Comparison of ENCODE assay signal across 8 cellular contexts in the genomic region with DNA sequence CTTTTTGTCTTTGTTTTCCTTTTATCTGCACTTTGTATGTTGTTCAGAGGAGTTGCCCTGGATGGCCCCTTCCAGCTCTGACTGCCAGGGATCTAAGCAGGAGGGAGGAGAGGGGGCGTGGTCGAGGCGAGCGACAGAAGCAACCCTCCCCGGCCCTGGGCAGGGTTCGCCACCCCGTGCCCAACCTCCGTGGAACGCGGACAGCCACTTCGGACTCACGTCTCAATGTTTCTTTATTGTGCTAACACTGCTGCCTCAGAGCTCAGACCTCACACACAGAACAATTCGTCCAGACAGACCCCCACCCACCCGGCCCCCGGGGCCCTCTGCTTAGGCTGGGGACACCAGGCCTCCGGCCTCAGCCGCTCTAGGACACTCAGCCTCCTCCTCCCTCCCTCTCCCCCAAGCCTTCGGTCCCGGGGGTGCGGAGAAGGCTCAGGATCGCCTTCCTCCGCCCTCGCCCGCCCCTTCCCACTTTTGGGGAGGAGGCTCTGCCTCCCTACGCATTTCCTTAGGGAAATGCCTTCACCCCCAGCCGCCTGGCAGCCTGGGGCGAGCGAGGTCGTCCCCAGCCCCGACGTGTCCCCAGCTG. TPM values are rescaled to one million over a fixed set of nuclear protein-coding genes. Genes with fewer than 3 reads are reported as not detected.
A peak's percentile ranks its signal among the peaks of the same experiment; 100 is the strongest.
DNase-seq lines count a peak whose midpoint lies in the region; ATAC-seq and TF ChIP-seq lines count a peak whose summit lies in the region.

No MANE protein-coding gene starts in this region.

- TF ChIP-seq CTCF in VCaP (conservative IDR thresholded peaks at IDR 0.05) = 0 out of 2 replicates have a peak, but pooled peaks have one; percentile 9
- TF ChIP-seq CTCF in right lobe of liver (IDR thresholded peaks at IDR 0.05) = no peak

- no peaks in the 10 kb centered on the region for H3K36me3 Mint-ChIP-seq in stimulated activated naive B cell treated with anti-CD40 and anti-IgM and Interleukin-4, amounts not matched to agents 10 μg/mL and 1 μg/mL and 100 μg/mL, for 72 hours

- under 1% methylated on average over 17 of the region's 31 CpGs for WGBS in right lobe of liver (ENCODE audit: insufficient coverage, low coverage, low lambda C conversion rate, missing lambda C conversion rate)

- H3K27me3 ChIP-seq in effector memory CD4-positive, alpha-beta T cell (replicated peaks; ENCODE audit: control insufficient read depth, insufficient read depth, low read length, poor library complexity, severe bottlenecking) = no peaks in the 10 kb centered on the region
- H3K27me3 ChIP-seq in right lobe of liver (no peaks in the 10 kb centered on the region), SJCRH30 (no peaks in the 10 kb centered on the region)

- H3K4me3 ChIP-seq in effector memory CD4-positive, alpha-beta T cell (ENCODE audit: insufficient read depth, low read depth, low read length, poor library complexity, severe bottlenecking) = peak overlapping the region; percentile 76
- H3K4me3 ChIP-seq in right lobe of liver (peak overlapping the region; percentile 38 to 54 (median 48)), SJCRH30 (no peak overlapping the region)

- DNase-seq in DMS53 (lab: John Stamatoyannopoulos, UW) = peak; percentile 89
- peak; percentile 67 for DNase-seq in HK-2 (ENCODE audit: unreplicated experiment)
- no peak for DNase-seq in effector memory CD4-positive, alpha-beta T cell
- DNase-seq in right lobe of liver = peak; percentile 59 to 72 (median 64)
- no peak for DNase-seq in stimulated activated naive B cell treated with anti-CD40 and anti-IgM and Interleukin-4, amounts not matched to agents 10 μg/mL and 1 μg/mL and 100 μg/mL, for 72 hours
- DNase-seq in SJCRH30 = no peak
- no peak for DNase-seq in MV-4-11 (lab: John Stamatoyannopoulos, UW)

- no peaks in the 10 kb centered on the region for H3K9me3 Mint-ChIP-seq in stimulated activated naive B cell treated with anti-CD40 and anti-IgM and Interleukin-4, amounts not matched to agents 10 μg/mL and 1 μg/mL and 100 μg/mL, for 72 hours

- peak overlapping the region; percentile 70 to 84 for H3K4me3 Mint-ChIP-seq in stimulated activated naive B cell treated with anti-CD40 and anti-IgM and Interleukin-4, amounts not matched to agents 10 μg/mL and 1 μg/mL and 100 μg/mL, for 72 hours

- intact Hi-C loops in right lobe of liver (cut with DNase I) = no loop called here

- no peaks in the 10 kb centered on the region for H3K36me3 ChIP-seq in effector memory CD4-positive, alpha-beta T cell (ENCODE audit: control insufficient read depth, insufficient read depth, low read length)
- no peaks in the 10 kb centered on the region for H3K36me3 ChIP-seq in right lobe of liver
- H3K36me3 ChIP-seq in SJCRH30 = no peaks in the 10 kb centered on the region

- peaks cover 9 to 13% of the 10 kb centered on the region in 2 donors for H3K4me1 Mint-ChIP-seq in stimulated activated naive B cell treated with anti-CD40 and anti-IgM and Interleukin-4, amounts not matched to agents 10 μg/mL and 1 μg/mL and 100 μg/mL, for 72 hours

- H3K27ac ChIP-seq in VCaP = peak overlapping the region; percentile 76
- H3K27ac ChIP-seq in effector memory CD4-positive, alpha-beta T cell (ENCODE audit: insufficient read depth, low read length, poor library complexity, severe bottlenecking) = peak overlapping the region; percentile 53
- H3K27ac ChIP-seq in right lobe of liver = peak overlapping the region; percentile 18 to 66 (median 59)
- H3K27ac ChIP-seq in SJCRH30 = no peak overlapping the region

- H3K27me3 Mint-ChIP-seq in stimulated activated naive B cell treated with anti-CD40 and anti-IgM and Interleukin-4, amounts not matched to agents 10 μg/mL and 1 μg/mL and 100 μg/mL, for 72 hours = peaks cover 25 to 27% of the 10 kb centered on the region in 2 donors

- no peaks in the 10 kb centered on the region for H3K9me3 ChIP-seq in effector memory CD4-positive, alpha-beta T cell (ENCODE audit: control insufficient read depth, low read length)
- H3K9me3 ChIP-seq in right lobe of liver = no peaks in the 10 kb centered on the region
- H3K9me3 ChIP-seq in SJCRH30 (replicated peaks) = no peaks in the 10 kb centered on the region

- H3K27ac Mint-ChIP-seq in stimulated activated naive B cell treated with anti-CD40 and anti-IgM and Interleukin-4, amounts not matched to agents 10 μg/mL and 1 μg/mL and 100 μg/mL, for 72 hours = no peak overlapping the region

- no peak for TF ChIP-seq POLR2A in right lobe of liver (IDR thresholded peaks at IDR 0.05)

- ATAC-seq in right lobe of liver = peak; percentile 75 to 82 (median 80)
- peak; percentile 16 to 24 for ATAC-seq in stimulated activated naive B cell treated with anti-CD40 and anti-IgM and Interleukin-4, amounts not matched to agents 10 μg/mL and 1 μg/mL and 100 μg/mL, for 72 hours (replicated peaks)

- peaks cover 5% of the 10 kb centered on the region for H3K4me1 ChIP-seq in effector memory CD4-positive, alpha-beta T cell (ENCODE audit: control insufficient read depth, insufficient read depth, low read length, poor library complexity, severe bottlenecking)
- no peaks in the 10 kb centered on the region for H3K4me1 ChIP-seq in right lobe of liver
- no peaks in the 10 kb centered on the region for H3K4me1 ChIP-seq in SJCRH30

RNA-seq across cellular contexts. Expression of a gene that starts 8.3 kb away (rescaled TPM):
- not detected for total RNA-seq in right lobe of liver
- not detected in 2 replicates for total RNA-seq in SJCRH30 (2014; rRNA removed; shearing (Covaris generic))

RNA-seq across cellular contexts. Expression of a gene that starts 27.5 kb away (rescaled TPM):
- total RNA-seq in right lobe of liver = 1 to 10 TPM in 5 of 6 experiments, under 1 TPM in 1; 0.33 to 5.7 (median 2.5) TPM
- total RNA-seq in SJCRH30 (2014; rRNA removed; shearing (Covaris generic)) = 0.05 TPM in 1 of 2 replicates, not detected in the other

RNA-seq across cellular contexts. Expression of a gene that starts 45.8 kb away (rescaled TPM):
- total RNA-seq in right lobe of liver = not detected
- total RNA-seq in SJCRH30 (2014; rRNA removed; shearing (Covaris generic)) = 0.41 and 0.42 TPM in 2 replicates

RNA-seq across cellular contexts. Expression of a gene that starts 52.0 kb away (rescaled TPM):
- under 1 TPM in 4 of 6 experiments, not detected in 2; 0.40 to 0.62 (median 0.51) TPM for total RNA-seq in right lobe of liver
- not detected in 2 replicates for total RNA-seq in SJCRH30 (2014; rRNA removed; shearing (Covaris generic))

Comparison
In these comparisons a context has a peak if more than half of its experiments do, and no peak if none do; other contexts are left out.
1. DNase-seq: peak in DMS53 (single experiment), HK-2 (single experiment) and right lobe of liver (3 of 3); none in effector memory CD4-positive, alpha-beta T cell (0 of 3), stimulated activated naive B cell treated with anti-CD40 and anti-IgM and Interleukin-4, amounts not matched to agents 10 μg/mL and 1 μg/mL and 100 μg/mL, for 72 hours (single experiment), SJCRH30 (0 of 2) and MV-4-11 (single experiment).